ENCODE assay signal across 25 cellular contexts in the genomic region with DNA sequence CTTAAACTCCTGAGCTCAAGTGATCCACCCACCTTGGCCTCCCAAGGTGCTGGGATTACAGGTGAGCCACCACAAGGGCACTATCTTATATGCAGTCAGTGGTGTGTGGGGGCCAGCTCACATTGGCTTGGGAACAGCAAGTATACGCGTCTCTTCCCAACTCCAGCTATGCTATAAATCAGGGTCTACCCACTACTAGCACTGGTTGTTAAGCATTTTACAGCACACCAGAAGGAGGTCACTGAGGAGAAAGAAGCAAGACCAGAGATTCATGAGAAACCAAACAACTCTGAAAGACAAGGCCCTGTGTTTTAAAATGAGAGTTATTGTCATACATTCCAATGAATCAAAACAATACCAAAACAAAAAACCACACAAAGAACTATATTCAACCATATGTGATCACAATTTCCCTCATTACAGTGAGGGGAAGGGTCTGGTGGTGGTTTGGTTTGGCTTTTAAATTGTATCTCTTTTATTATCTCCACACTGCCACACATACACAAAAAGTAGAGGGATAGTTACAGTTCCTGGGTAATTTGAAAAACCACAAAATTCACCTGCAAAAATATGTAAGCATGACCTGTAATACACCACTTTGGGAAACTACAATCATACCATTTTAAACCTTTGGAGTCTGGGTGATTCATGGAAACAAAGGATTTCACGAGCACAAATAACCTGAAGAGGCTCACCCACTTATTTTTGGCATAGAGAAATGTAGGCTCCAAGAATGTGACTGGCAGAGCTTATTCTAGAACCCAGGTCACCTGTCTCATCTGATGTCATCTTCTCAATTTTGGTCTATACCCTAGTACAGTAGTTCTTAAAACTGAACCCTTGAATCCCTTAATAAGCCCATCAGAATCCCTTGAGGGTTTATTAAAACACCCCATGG. TPM values are rescaled to one million over a fixed set of nuclear protein-coding genes. Genes with fewer than 3 reads are reported as not detected.
A peak's percentile ranks its signal among the peaks of the same experiment; 100 is the strongest.
DNase-seq lines count a peak whose midpoint lies in the region; ATAC-seq and TF ChIP-seq lines count a peak whose summit lies in the region.
"Had no signal": no experiment of that assay in that cellular context is flagged by ENCODE, and none has a peak within 500 bp of the region (broad histone marks: within the 10 kb centered on the region; RNA-seq: fewer than 3 reads in every experiment).

No MANE protein-coding gene starts in this region.

- H3K36me3 ChIP-seq in endodermal cell (ENCODE audit: control insufficient read depth, insufficient read depth, low read length) (no peaks in the 10 kb centered on the region), sigmoid colon (no peaks in the 10 kb centered on the region), body of pancreas (replicated peaks in 1 of 2; ENCODE audit: insufficient read depth in 1 of 2, low read depth in 2 of 2) (no peaks in the 10 kb centered on the region)
- H3K36me3 ChIP-seq: BE2C, ovary, upper lobe of left lung had no signal

- H3K36me3 Mint-ChIP-seq in activated naive CD8-positive, alpha-beta T cell: no peaks in the 10 kb centered on the region
- no peaks in the 10 kb centered on the region for H3K36me3 Mint-ChIP-seq in activated naive CD8-positive, alpha-beta T cell treated with anti-CD3 and anti-CD28 coated beads for 36 hours
- peaks cover 3% of the 10 kb centered on the region for H3K36me3 Mint-ChIP-seq in endodermal cell (ENCODE audit: low read depth)
- no peaks in the 10 kb centered on the region for H3K36me3 Mint-ChIP-seq in stimulated activated naive CD8-positive, alpha-beta T cell treated with anti-CD3 and anti-CD28 coated beads, Interleukin-15, Interleukin-2, amounts not matched to agents 100 ng/mL and 50 ng/mL, for 24 hours (ENCODE audit: low read depth)
- H3K36me3 Mint-ChIP-seq: CD8-positive, alpha-beta memory T cell had no signal

- DNase-seq in activated naive CD8-positive, alpha-beta T cell treated with anti-CD3 and anti-CD28 coated beads for 36 hours: no peak
- DNase-seq in endodermal cell (peak; percentile 45), sigmoid colon (no peak), kidney tubule cell (ENCODE audit: low spot score) (no peak), body of pancreas (no peak)
- DNase-seq: activated CD4-positive, alpha-beta T cell treated with anti-CD3 and anti-CD28 coated beads for 48 hours; activated gamma-delta T cell; BE2C; CD8-positive, alpha-beta memory T cell; islet precursor cell; Karpas-422; NCI-H510A; ovary; PC-9; retina; Right ventricle myocardium superior; stimulated activated CD4-positive, alpha-beta T cell treated with anti-CD3 and anti-CD28 coated beads, Interleukin-2, amount 100 ng/mL, for 24 hours; upper lobe of left lung had no signal

- peak overlapping the region; percentile 38 for H3K27ac Mint-ChIP-seq in activated naive CD8-positive, alpha-beta T cell
- H3K27ac Mint-ChIP-seq in activated naive CD8-positive, alpha-beta T cell treated with anti-CD3 and anti-CD28 coated beads for 36 hours: no peak overlapping the region
- H3K27ac Mint-ChIP-seq in endodermal cell: no peak overlapping the region
- H3K27ac Mint-ChIP-seq in stimulated activated naive CD8-positive, alpha-beta T cell treated with anti-CD3 and anti-CD28 coated beads, Interleukin-15, Interleukin-2, amounts not matched to agents 100 ng/mL and 50 ng/mL, for 24 hours: peak overlapping the region; percentile 77
- H3K27ac Mint-ChIP-seq: T-helper 2 cell treated with Interferon-gamma antibody and Interleukin-4, amounts not matched to agents 5 μg/mL and 100 μg/mL, for 36 hours had no signal

- TF ChIP-seq CTCF in endodermal cell (conservative IDR thresholded peaks at IDR 0.05) (no peak), sigmoid colon (IDR thresholded peaks at IDR 0.05) (no peak), body of pancreas (IDR thresholded peaks at IDR 0.05) (no peak)

- WGBS in endodermal cell (ENCODE audit: insufficient coverage in 1 of 2, insufficient read length in 1 of 2), 2 experiments: 92 to 100% methylated on average over 3 of the region's 3 CpGs
- 80 to 86% methylated on average over 3 of the region's 3 CpGs for WGBS in sigmoid colon, 2 donors
- 71 to 75% methylated on average over 3 of the region's 3 CpGs for WGBS in body of pancreas, 2 donors

- TF ChIP-seq EP300 in sigmoid colon (IDR thresholded peaks at IDR 0.05): no peak

- H3K27me3 Mint-ChIP-seq in activated naive CD8-positive, alpha-beta T cell: peaks cover 28% of the 10 kb centered on the region
- peaks cover 53% of the 10 kb centered on the region for H3K27me3 Mint-ChIP-seq in activated naive CD8-positive, alpha-beta T cell treated with anti-CD3 and anti-CD28 coated beads for 36 hours
- H3K27me3 Mint-ChIP-seq in endodermal cell (ENCODE audit: insufficient read depth): no peaks in the 10 kb centered on the region
- peaks cover 44% of the 10 kb centered on the region for H3K27me3 Mint-ChIP-seq in stimulated activated naive CD8-positive, alpha-beta T cell treated with anti-CD3 and anti-CD28 coated beads, Interleukin-15, Interleukin-2, amounts not matched to agents 100 ng/mL and 50 ng/mL, for 24 hours

- H3K4me1 ChIP-seq in endodermal cell (ENCODE audit: control insufficient read depth, insufficient read depth, low read length) (peaks cover 5% of the 10 kb centered on the region), sigmoid colon (peaks cover 0 to 27% (median 21%) of the 10 kb centered on the region in 4 donors), body of pancreas (peaks cover 40% of the 10 kb centered on the region)
- H3K4me1 ChIP-seq: BE2C had no signal

- TF ChIP-seq POLR2A in sigmoid colon (IDR thresholded peaks at IDR 0.05) (no peak), body of pancreas (IDR thresholded peaks at IDR 0.05) (no peak)

- intact Hi-C loops in sigmoid colon (cut with DNase I): loop anchor here (10.0 kb wide), 1 partner anchor 139 kb away; no protein-coding TSS in a partner anchor
- intact Hi-C loops in body of pancreas (cut with DNase I): no loop called here

- peaks cover 5% of the 10 kb centered on the region for H3K9me3 Mint-ChIP-seq in activated naive CD8-positive, alpha-beta T cell (ENCODE audit: low read depth)
- no peaks in the 10 kb centered on the region for H3K9me3 Mint-ChIP-seq in activated naive CD8-positive, alpha-beta T cell treated with anti-CD3 and anti-CD28 coated beads for 36 hours
- no peaks in the 10 kb centered on the region for H3K9me3 Mint-ChIP-seq in endodermal cell
- H3K9me3 Mint-ChIP-seq in stimulated activated naive CD8-positive, alpha-beta T cell treated with anti-CD3 and anti-CD28 coated beads, Interleukin-15, Interleukin-2, amounts not matched to agents 100 ng/mL and 50 ng/mL, for 24 hours: peaks cover 5% of the 10 kb centered on the region
- H3K9me3 Mint-ChIP-seq: nephron; T-helper 2 cell treated with Interferon-gamma antibody and Interleukin-4, amounts not matched to agents 5 μg/mL and 100 μg/mL, for 36 hours had no signal

- H3K9ac ChIP-seq in endodermal cell (ENCODE audit: extremely low read depth, low read length, poor library complexity, severe bottlenecking): no peak overlapping the region

- H3K27me3 ChIP-seq in endodermal cell (ENCODE audit: control insufficient read depth, insufficient read depth, low read length, poor library complexity, severe bottlenecking) (no peaks in the 10 kb centered on the region), sigmoid colon (no peaks in the 10 kb centered on the region), body of pancreas (no peaks in the 10 kb centered on the region)
- H3K27me3 ChIP-seq: BE2C, ovary, upper lobe of left lung had no signal

- H3K4me3 Mint-ChIP-seq in activated naive CD8-positive, alpha-beta T cell: no peak overlapping the region
- no peak overlapping the region for H3K4me3 Mint-ChIP-seq in activated naive CD8-positive, alpha-beta T cell treated with anti-CD3 and anti-CD28 coated beads for 36 hours
- H3K4me3 Mint-ChIP-seq in endodermal cell: no peak overlapping the region
- no peak overlapping the region for H3K4me3 Mint-ChIP-seq in stimulated activated naive CD8-positive, alpha-beta T cell treated with anti-CD3 and anti-CD28 coated beads, Interleukin-15, Interleukin-2, amounts not matched to agents 100 ng/mL and 50 ng/mL, for 24 hours
- H3K4me3 Mint-ChIP-seq: CD8-positive, alpha-beta memory T cell; T-helper 2 cell treated with Interferon-gamma antibody and Interleukin-4, amounts not matched to agents 5 μg/mL and 100 μg/mL, for 36 hours had no signal

- no peak overlapping the region for H3K27ac ChIP-seq in endodermal cell (ENCODE audit: low read depth, low read length)
- no peak overlapping the region for H3K27ac ChIP-seq in sigmoid colon
- H3K27ac ChIP-seq in body of pancreas: no peak overlapping the region
- H3K27ac ChIP-seq: epithelial cell of prostate, ovary, PC-9, upper lobe of left lung had no signal

- H3K9me3 ChIP-seq in endodermal cell (ENCODE audit: control insufficient read depth, low read length): no peaks in the 10 kb centered on the region
- H3K9me3 ChIP-seq in sigmoid colon: no peaks in the 10 kb centered on the region
- no peaks in the 10 kb centered on the region for H3K9me3 ChIP-seq in body of pancreas
- H3K9me3 ChIP-seq: BE2C, ovary, upper lobe of left lung had no signal

- H3K4me3 ChIP-seq in endodermal cell (ENCODE audit: low read length) (no peak overlapping the region), sigmoid colon (no peak overlapping the region), body of pancreas (no peak overlapping the region)
- H3K4me3 ChIP-seq: ovary, PC-9, upper lobe of left lung had no signal

- peaks cover 14% of the 10 kb centered on the region for H3K4me1 Mint-ChIP-seq in activated naive CD8-positive, alpha-beta T cell (ENCODE audit: low read depth)
- H3K4me1 Mint-ChIP-seq in activated naive CD8-positive, alpha-beta T cell treated with anti-CD3 and anti-CD28 coated beads for 36 hours: peaks cover 9% of the 10 kb centered on the region
- H3K4me1 Mint-ChIP-seq in endodermal cell: peaks cover 22% of the 10 kb centered on the region
- peaks cover 21% of the 10 kb centered on the region for H3K4me1 Mint-ChIP-seq in stimulated activated naive CD8-positive, alpha-beta T cell treated with anti-CD3 and anti-CD28 coated beads, Interleukin-15, Interleukin-2, amounts not matched to agents 100 ng/mL and 50 ng/mL, for 24 hours (ENCODE audit: low read depth)

- ATAC-seq in HG02610 (IDR thresholded peaks at IDR 0.05; ENCODE audit: unreplicated experiment) (peak; percentile 52), body of pancreas (no peak)
- ATAC-seq: HCT116 had no signal

RNA-seq across cellular contexts. Expression of a gene that starts 5.2 kb away (rescaled TPM):
- under 1 TPM; 0.12 to 0.16 TPM for total RNA-seq in activated naive CD8-positive, alpha-beta T cell treated with anti-CD3 and anti-CD28 coated beads for 36 hours
- 10 to 100 TPM; 38.6 to 45.1 TPM for total RNA-seq in endodermal cell
- polyA plus RNA-seq in endodermal cell (2013, experiment 1 of 2): 33.5 TPM
- 28.6 TPM for polyA plus RNA-seq in endodermal cell (2013, experiment 2 of 2)
- total RNA-seq in sigmoid colon: 10 to 100 TPM; 29.8 to 54.0 (median 44.8) TPM
- 10 to 100 TPM; 10.2 to 12.7 (median 12.4) TPM for polyA plus RNA-seq in sigmoid colon
- total RNA-seq in body of pancreas: 10 to 100 TPM; 44.2 to 63.6 TPM
- polyA plus RNA-seq: CD8-positive, alpha-beta memory T cell had no signal

Comparison
In these comparisons a context has a peak if more than half of its experiments do, and no peak if none do; other contexts are left out.
1. H3K27ac Mint-ChIP-seq: peak in activated naive CD8-positive, alpha-beta T cell (single experiment) and stimulated activated naive CD8-positive, alpha-beta T cell treated with anti-CD3 and anti-CD28 coated beads, Interleukin-15, Interleukin-2, amounts not matched to agents 100 ng/mL and 50 ng/mL, for 24 hours (single experiment); none in activated naive CD8-positive, alpha-beta T cell treated with anti-CD3 and anti-CD28 coated beads for 36 hours (single experiment) and endodermal cell (single experiment).
2. RNA of a gene that starts 5.2 kb away (total RNA-seq): 44.2 to 63.6 TPM in body of pancreas, 29.8 to 54.0 TPM in sigmoid colon and 38.6 to 45.1 TPM in endodermal cell; 0.12 to 0.16 TPM in activated naive CD8-positive, alpha-beta T cell treated with anti-CD3 and anti-CD28 coated beads for 36 hours; every median in the first group is over 10 times any median in the second.